Comparison of ENCODE assay signal across 8 cellular contexts in the genomic region with DNA sequence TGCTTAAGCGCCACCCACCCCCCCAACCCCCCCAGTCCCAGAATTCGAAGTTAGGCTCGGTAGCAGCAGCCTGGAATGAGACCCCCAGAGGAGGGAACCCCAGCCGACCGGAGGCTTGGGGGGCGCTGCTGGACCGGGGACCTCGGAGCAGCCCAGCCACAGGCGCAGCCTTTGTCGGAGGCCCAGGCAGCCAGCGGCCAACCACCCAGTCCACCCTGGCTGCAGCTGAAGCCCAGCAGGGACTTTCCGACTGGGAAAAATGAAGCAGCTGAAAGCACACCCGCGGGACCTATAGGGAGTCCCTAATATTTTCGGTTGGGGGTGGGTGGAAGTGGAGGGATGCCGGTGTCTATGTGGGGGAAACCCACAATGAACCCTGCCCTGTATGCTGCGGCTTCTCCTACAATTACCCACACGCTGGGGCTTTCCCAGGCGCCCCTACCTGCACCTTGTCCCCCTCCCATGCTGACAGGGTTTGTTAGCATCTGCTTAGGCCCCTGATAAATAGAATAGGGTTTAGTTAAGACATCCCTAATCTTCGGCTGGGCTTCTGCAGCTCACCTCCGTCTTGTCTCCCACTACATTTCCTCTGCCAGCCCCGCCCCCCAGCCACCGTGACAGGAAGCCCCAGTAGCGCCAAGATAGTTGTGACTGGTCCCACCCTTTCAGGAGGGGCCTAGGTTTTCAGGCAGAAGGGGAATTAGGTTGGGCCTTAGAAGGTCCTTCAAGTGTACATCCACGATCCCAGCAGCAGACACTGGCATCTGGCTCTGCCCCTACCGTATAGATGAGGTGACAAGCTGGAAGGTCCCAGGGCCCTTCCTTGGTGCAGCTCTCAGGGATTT. TPM values are rescaled to one million over a fixed set of nuclear protein-coding genes. Genes with fewer than 3 reads are reported as not detected.
A peak's percentile ranks its signal among the peaks of the same experiment; 100 is the strongest.
DNase-seq lines count a peak whose midpoint lies in the region; ATAC-seq and TF ChIP-seq lines count a peak whose summit lies in the region.

No MANE protein-coding gene starts in this region.

- no peak overlapping the region for H3K14ac ChIP-seq in trophoblast cell (ENCODE audit: low read length)

- no peak overlapping the region for H2AFZ ChIP-seq in trophoblast cell (ENCODE audit: insufficient read depth, low read length, poor library complexity)

- peaks cover 4% of the 10 kb centered on the region for H3K79me2 ChIP-seq in trophoblast cell (ENCODE audit: control insufficient read depth, insufficient read depth, low read length, poor library complexity)

- no CpG with 5 or more reads among the region's 26 CpGs for WGBS in trophoblast cell (ENCODE audit: extremely low coverage, insufficient coverage, insufficient read length)

- CTCF ChIA-PET in activated naive CD4-positive, alpha-beta T cell treated with anti-CD3 and anti-CD28 coated beads for 36 hours (lab: Charles Lee): interaction anchor here (0.6 to 1.9 kb wide), 4 partner anchors 9 to 200 kb away, joined by 3 to 5 read pairs (median 4); partner anchors contain the start of gene TXLNA

- H3K27ac ChIP-seq in SJCRH30 (no peak overlapping the region), trophoblast cell (ENCODE audit: low read depth, low read length) (no peak overlapping the region), upper lobe of right lung (peak overlapping the region; percentile 63)

- H3K9me3 ChIP-seq in SJCRH30 (replicated peaks): no peaks in the 10 kb centered on the region
- H3K9me3 ChIP-seq in trophoblast cell (ENCODE audit: insufficient read depth, low read depth, low read length): no peaks in the 10 kb centered on the region
- no peaks in the 10 kb centered on the region for H3K9me3 ChIP-seq in upper lobe of right lung

- H2BK12ac ChIP-seq in trophoblast cell (ENCODE audit: low read length): no peak overlapping the region

- no peaks in the 10 kb centered on the region for H3K27me3 Mint-ChIP-seq in activated naive CD4-positive, alpha-beta T cell treated with anti-CD3 and anti-CD28 coated beads for 36 hours (ENCODE audit: low read depth)

- peak overlapping the region; percentile 7 for H3K9ac ChIP-seq in trophoblast cell (ENCODE audit: low read length)

- H3K36me3 ChIP-seq in SJCRH30: peaks cover 7% of the 10 kb centered on the region
- peaks cover 11 to 18% of the 10 kb centered on the region in 2 experiments for H3K36me3 ChIP-seq in trophoblast cell (ENCODE audit: control insufficient read depth in 1 of 2, insufficient read depth in 2 of 2, low read length in 2 of 2)
- H3K36me3 ChIP-seq in upper lobe of right lung: peaks cover 14% of the 10 kb centered on the region

- peak; percentile 14 for DNase-seq in GF-D8 (lab: John Stamatoyannopoulos, UW)
- peak; percentile 68 to 69 for DNase-seq in SJCRH30
- peak; percentile 92 for DNase-seq in activated naive CD4-positive, alpha-beta T cell treated with anti-CD3 and anti-CD28 coated beads for 36 hours
- no peak for DNase-seq in Right ventricle myocardium inferior (ENCODE audit: missing footprints)
- peak in 1 of 2 donors; percentile 34 for DNase-seq in trophoblast cell
- DNase-seq in upper lobe of right lung: peak; percentile 74
- no peak for DNase-seq in NCI-H1930 (lab: John Stamatoyannopoulos, UW)

- no peak overlapping the region for H3K18ac ChIP-seq in trophoblast cell (ENCODE audit: low read length)

- no peak overlapping the region for H4K12ac ChIP-seq in trophoblast cell (ENCODE audit: low read depth, low read length)

- H3K4me3 ChIP-seq in SJCRH30 (peak overlapping the region; percentile 60), trophoblast cell (ENCODE audit: low read depth, low read length) (peak overlapping the region; percentile 67), upper lobe of right lung (peak overlapping the region; percentile 65)

- peak overlapping the region; percentile 85 for H3K27ac Mint-ChIP-seq in activated naive CD4-positive, alpha-beta T cell treated with anti-CD3 and anti-CD28 coated beads for 36 hours

- intact Hi-C loops in activated naive CD4-positive, alpha-beta T cell treated with anti-CD3 and anti-CD28 coated beads for 36 hours (cut with micrococcal nuclease): loop anchor here (1.0 to 2.0 kb wide), 4 partner anchors 22 to 72 kb away; partner anchors contain the start of genes EIF3I, TMEM234 and TXLNA
- intact Hi-C loops in Right ventricle myocardium inferior (cut with DNase I): no loop called here
- intact Hi-C loops in upper lobe of right lung (cut with DNase I): no loop called here

- H3K27me3 ChIP-seq in SJCRH30 (no peaks in the 10 kb centered on the region), trophoblast cell (ENCODE audit: insufficient read depth, low read length) (no peaks in the 10 kb centered on the region), upper lobe of right lung (no peaks in the 10 kb centered on the region)

- H4K8ac ChIP-seq in trophoblast cell (ENCODE audit: low read depth, low read length): peak overlapping the region; percentile 33

- peaks cover 35% of the 10 kb centered on the region for H3K4me1 Mint-ChIP-seq in activated naive CD4-positive, alpha-beta T cell treated with anti-CD3 and anti-CD28 coated beads for 36 hours (ENCODE audit: low read depth)

- H3K4me1 ChIP-seq in SJCRH30: peaks cover 6% of the 10 kb centered on the region; the same call in 1 of the 2 replicates
- peaks cover 15% of the 10 kb centered on the region in 2 experiments for H3K4me1 ChIP-seq in trophoblast cell (ENCODE audit: control insufficient read depth in 1 of 2, insufficient read depth in 2 of 2, low read length in 2 of 2)
- H3K4me1 ChIP-seq in upper lobe of right lung: peaks cover 30% of the 10 kb centered on the region

- TF ChIP-seq CTCF in upper lobe of right lung (IDR thresholded peaks at IDR 0.05): peak; percentile 6

- no peak overlapping the region for H2AK5ac ChIP-seq in trophoblast cell (ENCODE audit: low read length)

- H2BK120ac ChIP-seq in trophoblast cell (ENCODE audit: insufficient read depth, low read length, poor library complexity): no peak overlapping the region

- peaks cover 13% of the 10 kb centered on the region for H3K36me3 Mint-ChIP-seq in activated naive CD4-positive, alpha-beta T cell treated with anti-CD3 and anti-CD28 coated beads for 36 hours (ENCODE audit: low read depth)

- H3K79me1 ChIP-seq in trophoblast cell (ENCODE audit: low read length): peaks cover 17% of the 10 kb centered on the region

- ATAC-seq in HG02678 (IDR thresholded peaks at IDR 0.05; ENCODE audit: unreplicated experiment): peak; percentile 37
- peak; percentile 47 for ATAC-seq in Right ventricle myocardium inferior
- peak; percentile 11 for ATAC-seq in upper lobe of right lung

- no peak overlapping the region for H4K91ac ChIP-seq in trophoblast cell (ENCODE audit: low read depth, low read length)

- no peak overlapping the region for H3K4ac ChIP-seq in trophoblast cell (ENCODE audit: low read depth, low read length)

- no peak overlapping the region for H2BK5ac ChIP-seq in trophoblast cell (ENCODE audit: low read depth, low read length, poor library complexity)

- peak overlapping the region; percentile 70 for H3K4me3 Mint-ChIP-seq in activated naive CD4-positive, alpha-beta T cell treated with anti-CD3 and anti-CD28 coated beads for 36 hours

- peak overlapping the region; percentile 94 for H3K4me2 ChIP-seq in trophoblast cell (ENCODE audit: low read length)

- H3K9me3 Mint-ChIP-seq in activated naive CD4-positive, alpha-beta T cell treated with anti-CD3 and anti-CD28 coated beads for 36 hours: no peaks in the 10 kb centered on the region

- H3K23ac ChIP-seq in trophoblast cell (ENCODE audit: low read length): no peak overlapping the region

RNA-seq across cellular contexts. Expression of gene CCDC28B, which starts 0.8 kb away (rescaled TPM):
- 8.8 and 11.3 TPM in 2 replicates for total RNA-seq in SJCRH30 (2014; rRNA removed; shearing (Covaris generic))
- total RNA-seq in activated naive CD4-positive, alpha-beta T cell treated with anti-CD3 and anti-CD28 coated beads for 36 hours: 10 to 100 TPM; 13.1 to 14.8 TPM
- 25.8 TPM for total RNA-seq in Right ventricle myocardium inferior
- polyA plus RNA-seq in trophoblast cell (2013): 12.7 and 13.6 TPM in 2 replicates
- 2.7 TPM for total RNA-seq in upper lobe of right lung

RNA-seq across cellular contexts. Expression of gene IQCC, which starts 4.2 kb away (rescaled TPM):
- 5.6 and 6.1 TPM in 2 replicates for total RNA-seq in SJCRH30 (2014; rRNA removed; shearing (Covaris generic))
- total RNA-seq in activated naive CD4-positive, alpha-beta T cell treated with anti-CD3 and anti-CD28 coated beads for 36 hours: 1 to 10 TPM; 4.8 to 5.9 TPM
- 0.81 TPM for total RNA-seq in Right ventricle myocardium inferior
- 2.3 TPM in 2 replicates for polyA plus RNA-seq in trophoblast cell (2013)
- total RNA-seq in upper lobe of right lung: 1.2 TPM

RNA-seq across cellular contexts. Expression of gene DCDC2B, which starts 7.7 kb away (rescaled TPM):
- total RNA-seq in SJCRH30 (2014; rRNA removed; shearing (Covaris generic)): not detected in 2 replicates
- total RNA-seq in activated naive CD4-positive, alpha-beta T cell treated with anti-CD3 and anti-CD28 coated beads for 36 hours: not detected
- total RNA-seq in Right ventricle myocardium inferior: not detected
- polyA plus RNA-seq in trophoblast cell (2013): not detected in 2 replicates
- total RNA-seq in upper lobe of right lung: not detected

RNA-seq across cellular contexts. Expression of gene TMEM234, which starts 20.9 kb away (rescaled TPM):
- total RNA-seq in SJCRH30 (2014; rRNA removed; shearing (Covaris generic)): 8.7 and 9.9 TPM in 2 replicates
- total RNA-seq in activated naive CD4-positive, alpha-beta T cell treated with anti-CD3 and anti-CD28 coated beads for 36 hours: 1 to 10 TPM; 5.1 to 6.4 TPM
- total RNA-seq in Right ventricle myocardium inferior: 8.8 TPM
- 10.1 and 10.9 TPM in 2 replicates for polyA plus RNA-seq in trophoblast cell (2013)
- 22.3 TPM for total RNA-seq in upper lobe of right lung

RNA-seq across cellular contexts. Expression of gene EIF3I, which starts 21.0 kb away (rescaled TPM):
- 290 and 295 TPM in 2 replicates for total RNA-seq in SJCRH30 (2014; rRNA removed; shearing (Covaris generic))
- 100 to 1,000 TPM; 382 to 391 TPM for total RNA-seq in activated naive CD4-positive, alpha-beta T cell treated with anti-CD3 and anti-CD28 coated beads for 36 hours
- total RNA-seq in Right ventricle myocardium inferior: 108 TPM
- 160 TPM in 2 replicates for polyA plus RNA-seq in trophoblast cell (2013)
- 116 TPM for total RNA-seq in upper lobe of right lung

Comparison
In these comparisons a context has a peak if more than half of its experiments do, and no peak if none do; other contexts are left out.
1. DNase-seq: peak in GF-D8 (single experiment), SJCRH30 (2 of 2), activated naive CD4-positive, alpha-beta T cell treated with anti-CD3 and anti-CD28 coated beads for 36 hours (single experiment) and upper lobe of right lung (single experiment); none in Right ventricle myocardium inferior (single experiment) and NCI-H1930 (0 of 2).
2. Peak in every context shown above with its lines, with median percentiles within 50 percentile points of each other: ATAC-seq and H3K4me3 ChIP-seq.